Comparison of ENCODE assay signal across 7 cellular contexts in genomic region chr18:46250084-46250811, GRCh38.
DNase-seq lines count a peak whose midpoint lies in the region; ATAC-seq and TF ChIP-seq lines count a peak whose summit lies in the region.

No MANE protein-coding gene starts in this region.

- H3K27me3 ChIP-seq in psoas muscle (ENCODE audit: insufficient read depth in 3 of 3, low read length in 2 of 3) = no peaks in the 10 kb centered on the region

- intact Hi-C loops in psoas muscle (cut with DNase I) = loop anchor here in 1 of 2 donors (10.0 kb wide), 1 partner anchor 75 kb away; a partner anchor contains a TSS

- DNase-seq in NCI-H146 treated with DMSO at 0.1 percent for 48 hours (lab: John Stamatoyannopoulos, UW; ENCODE audit: unreplicated experiment) (peak; percentile 55), fibroblast of mammary gland (ENCODE audit: low read depth) (peak; percentile 51), psoas muscle (no peak), NCI-H524 treated with DMSO at 0.1 percent for 48 hours (lab: John Stamatoyannopoulos, UW) (no peak)
- DNase-seq in activated CD4-positive, alpha-beta T cell treated with anti-CD3 and anti-CD28 coated beads, Interleukin-2, amount 50 U/mL, for 4 hours = peak; percentile 25 to 33

- H3K4me3 ChIP-seq in fibroblast of mammary gland (ENCODE audit: control insufficient read depth, low read depth, low read length) (no peak overlapping the region), psoas muscle (no peak overlapping the region)

- peaks cover 27% of the 10 kb centered on the region for H3K4me1 ChIP-seq in psoas muscle

- TF ChIP-seq CTCF in fibroblast of mammary gland (conservative IDR thresholded peaks at IDR 0.05; ENCODE audit: control insufficient read depth, insufficient read depth, low read depth, low read length) = no peak
- no peak for TF ChIP-seq CTCF in psoas muscle (IDR thresholded peaks at IDR 0.05)

- ATAC-seq in GM18517 (IDR thresholded peaks at IDR 0.05; ENCODE audit: unreplicated experiment) = peak; percentile 98
- ATAC-seq in HG02759 (IDR thresholded peaks at IDR 0.05; ENCODE audit: unreplicated experiment) = peak; percentile 98
- peak in 3 of 4 donors; percentile 40 to 47 (median 42) for ATAC-seq in psoas muscle

- H3K9me3 ChIP-seq in psoas muscle = no peaks in the 10 kb centered on the region

- H3K36me3 ChIP-seq in psoas muscle (ENCODE audit: insufficient read depth in 1 of 2, low read depth in 1 of 2) = peaks cover 0 to 13% of the 10 kb centered on the region in 2 donors

- H3K27ac ChIP-seq in psoas muscle = peak overlapping the region; percentile 25

- WGBS in psoas muscle, 3 donors = 27 to 36% (median 30%) methylated on average over 4 of the region's 4 CpGs

Comparison
In these comparisons a context has a peak if more than half of its experiments do, and no peak if none do; other contexts are left out.
1. ATAC-seq: peak in every context shown above with its lines; median percentile 98 in GM18517; 98 in HG02759; 42 in psoas muscle.
2. DNase-seq: peak in NCI-H146 treated with DMSO at 0.1 percent for 48 hours (single experiment), activated CD4-positive, alpha-beta T cell treated with anti-CD3 and anti-CD28 coated beads, Interleukin-2, amount 50 U/mL, for 4 hours (2 of 2) and fibroblast of mammary gland (single experiment); none in psoas muscle (0 of 2) and NCI-H524 treated with DMSO at 0.1 percent for 48 hours (single experiment).